ENCODE assay signal across 8 cellular contexts in genomic region chr7:131326576-131326975, GRCh38. TPM values are rescaled to one million over a fixed set of nuclear protein-coding genes. Genes with fewer than 3 reads are reported as not detected.
DNase-seq lines count a peak whose midpoint lies in the region; ATAC-seq, FAIRE-seq and TF ChIP-seq lines count a peak whose summit lies in the region.

No MANE protein-coding gene starts in this region.

- peaks cover 66% of the 10 kb centered on the region for H3K4me1 Mint-ChIP-seq in activated T-cell treated with anti-CD3 and anti-CD28 coated beads, Interleukin-2, amount 50 U/mL, for 72 hours (ENCODE audit: low read depth)

- H3K9ac ChIP-seq in GM12878 (ENCODE audit: control insufficient read depth, insufficient read depth, low read length): no peak overlapping the region

- H2AFZ ChIP-seq in GM12878 (ENCODE audit: control insufficient read depth, low read depth, low read length): peak overlapping the region; percentile 100

- peak overlapping the region; percentile 99 for H3K27ac Mint-ChIP-seq in activated T-cell treated with anti-CD3 and anti-CD28 coated beads, Interleukin-2, amount 50 U/mL, for 72 hours

- RAD21 ChIA-PET in GM12878 (lab: Charles Lee; ENCODE audit: unreplicated experiment): interaction anchor here (1.5 to 1.6 kb wide), 2 partner anchors 203 to 220 kb away, joined by 4 to 5 read pairs; no protein-coding TSS in a partner anchor

- H3K27me3 ChIP-seq in GM12878 (replicated peaks in 1 of 2; ENCODE audit: control insufficient read depth in 2 of 2, insufficient read depth in 2 of 2, low read length in 1 of 2) (no peaks in the 10 kb centered on the region), lower lobe of right lung (ENCODE audit: low read depth) (no peaks in the 10 kb centered on the region), tibial nerve (no peaks in the 10 kb centered on the region)

- H3K36me3 ChIP-seq in GM12878 (ENCODE audit: control insufficient read depth in 2 of 2, insufficient read depth in 2 of 2, low read length in 1 of 2) (no peaks in the 10 kb centered on the region; a peak in 1 of 4 replicates), lower lobe of right lung (no peaks in the 10 kb centered on the region), tibial nerve (peaks cover 0 to 8% (median 0%) of the 10 kb centered on the region in 3 donors)

- peak overlapping the region; percentile 99 for H3K4me2 ChIP-seq in GM12878 (ENCODE audit: control insufficient read depth, insufficient read depth)

- H4K20me1 ChIP-seq in GM12878 (ENCODE audit: control insufficient read depth, insufficient read depth): no peaks in the 10 kb centered on the region

- H3K27me3 Mint-ChIP-seq in activated T-cell treated with anti-CD3 and anti-CD28 coated beads, Interleukin-2, amount 50 U/mL, for 72 hours (ENCODE audit: low read depth): no peaks in the 10 kb centered on the region

- TF ChIP-seq RAD21 in GM12878 (IDR thresholded peaks at IDR 0.05; ENCODE audit: insufficient read depth, low read depth, low read length): no peak

- TF ChIP-seq CTCF in GM12878 (IDR thresholded peaks at IDR 0.05 in 2 of 3, conservative IDR thresholded peaks at IDR 0.05 in 1 of 3; ENCODE audit: control insufficient read depth in 2 of 3, extremely low read depth in 1 of 3, insufficient read depth in 1 of 3, low read depth in 3 of 3, low read length in 3 of 3): no peak
- TF ChIP-seq CTCF in lower lobe of right lung (IDR thresholded peaks at IDR 0.05): no peak
- TF ChIP-seq CTCF in tibial nerve (IDR thresholded peaks at IDR 0.05): no peak

- H3K79me2 ChIP-seq in GM12878 (ENCODE audit: control insufficient read depth, insufficient read depth, low read length): peaks cover 45% of the 10 kb centered on the region

- intact Hi-C loops in GM12878 (cut with micrococcal nuclease; ENCODE audit: unreplicated experiment): loop anchor here (5.0 to 10.0 kb wide), 3 partner anchors 204 to 362 kb away; no protein-coding TSS in a partner anchor
- intact Hi-C loops in lower lobe of right lung (cut with DNase I): no loop called here

- BruUV-seq in GM12878 (replicated peaks; lab: Mats Ljungman, UMichigan): no TSS peak

- POLR2A ChIA-PET in GM12878 (lab: Charles Lee): interaction anchor here (1.2 to 2.1 kb wide), 4 partner anchors 10 to 441 kb away, joined by 3 to 12 read pairs (median 4); no protein-coding TSS in a partner anchor

- H3K9me3 ChIP-seq in GM12878 (replicated peaks; ENCODE audit: control insufficient read depth, insufficient read depth, low read length) (no peaks in the 10 kb centered on the region; the same call in 2 of the 3 replicates), lower lobe of right lung (no peaks in the 10 kb centered on the region), tibial nerve (no peaks in the 10 kb centered on the region)

- SMC1A ChIA-PET in GM12878 (lab: Charles Lee; ENCODE audit: uncharacterized antibody, unreplicated experiment): interaction anchor here (0.8 to 2.1 kb wide), 6 partner anchors 10 to 217 kb away, joined by 3 to 12 read pairs (median 4); no protein-coding TSS in a partner anchor

- peak overlapping the region; percentile 98 to 99 for H3K4me3 Mint-ChIP-seq in activated T-cell treated with anti-CD3 and anti-CD28 coated beads, Interleukin-2, amount 50 U/mL, for 72 hours

- peaks cover 0 to 2% of the 10 kb centered on the region in 2 donors for H3K9me3 Mint-ChIP-seq in activated T-cell treated with anti-CD3 and anti-CD28 coated beads, Interleukin-2, amount 50 U/mL, for 72 hours

- no peak for FAIRE-seq in GM12878 (lab: Jason Lieb, UNC)

- in situ Hi-C loops in GM12878 (cut with MboI): no loop called here

- TF ChIP-seq EP300 in GM12878 (IDR thresholded peaks at IDR 0.05; ENCODE audit: borderline replicate concordance in 1 of 2, control insufficient read depth in 1 of 2, low read depth in 2 of 2, low read length in 2 of 2) (no peak), tibial nerve (IDR thresholded peaks at IDR 0.05) (no peak)

- H3K4me3 ChIP-seq in GM12878: peak overlapping the region; percentile 88; the same call in 1 of the 2 replicates
- peak overlapping the region; percentile 88 for H3K4me3 ChIP-seq in lower lobe of right lung
- H3K4me3 ChIP-seq in tibial nerve: peak overlapping the region in 3 of 4 donors; percentile 94 to 96 (median 95)

- 0 out of 2 replicates have a peak, but pooled peaks cover 3% of the 10 kb centered on the region for H3K4me1 ChIP-seq in GM12878 (ENCODE audit: control insufficient read depth, insufficient read depth, low read length)
- peaks cover 36% of the 10 kb centered on the region for H3K4me1 ChIP-seq in lower lobe of right lung
- H3K4me1 ChIP-seq in tibial nerve: peaks cover 0 to 38% (median 17%) of the 10 kb centered on the region in 4 donors

- no peak for DNase-seq in activated T-cell treated with anti-CD3 and anti-CD28 coated beads, Interleukin-2, amount 50 U/mL, for 72 hours
- DNase-seq in activated T-cell treated with anti-CD3 and anti-CD28 coated beads, Interleukin-2, amount 50 U/mL, for 1 hour: no peak
- DNase-seq in GM12878 (ENCODE audit: low read depth, low spot score) (no peak), lower lobe of right lung (no peak), tibial nerve (ENCODE audit: low spot score in 2 of 2) (no peak), ureter (ENCODE audit: low spot score) (no peak)

- H3K27ac ChIP-seq in GM12878 (ENCODE audit: control insufficient read depth, insufficient read depth) (no peak overlapping the region), lower lobe of right lung (peak overlapping the region; percentile 99), tibial nerve (peak overlapping the region; percentile 96 to 100 (median 98))

- WGBS in GM12878 (ENCODE audit: insufficient coverage, insufficient replicate concordance, low lambda C conversion rate, missing lambda C conversion rate): 66% methylated on average over 6 of the region's 6 CpGs
- WGBS in tibial nerve, 2 donors: 82 to 89% methylated on average over 6 of the region's 6 CpGs

- ATAC-seq in activated T-cell treated with anti-CD3 and anti-CD28 coated beads, Interleukin-2, amount 50 U/mL, for 72 hours (replicated peaks in 1 of 2): no peak
- ATAC-seq in GM12878 (no peak), lower lobe of right lung (no peak), GM19463 (IDR thresholded peaks at IDR 0.05; ENCODE audit: unreplicated experiment) (no peak), GM21526 (IDR thresholded peaks at IDR 0.05; ENCODE audit: low FRiP score, unreplicated experiment) (no peak)

- CTCF ChIA-PET in GM12878 (lab: Yijun Ruan, JAX): interaction anchor here (0.9 to 1.4 kb wide), 2 partner anchors 257 to 259 kb away, joined by 3 read pairs; no protein-coding TSS in a partner anchor

- peaks cover 7 to 12% of the 10 kb centered on the region in 2 donors for H3K36me3 Mint-ChIP-seq in activated T-cell treated with anti-CD3 and anti-CD28 coated beads, Interleukin-2, amount 50 U/mL, for 72 hours (ENCODE audit: insufficient read depth in 2 of 2)

- no peak for TF ChIP-seq POLR2A in GM12878 (IDR thresholded peaks at IDR 0.05; ENCODE audit: low read depth, low read length)
- no peak for TF ChIP-seq POLR2A in tibial nerve (IDR thresholded peaks at IDR 0.05)

TF ChIP-seq in GM12878, 131 proteins besides CTCF, POLR2A, EP300 and RAD21 (continues in another document):
- TF ChIP-seq FOXK2 (IDR thresholded peaks at IDR 0.05) (no peak), ZNF622 (IDR thresholded peaks at IDR 0.05) (no peak), CHD4 (IDR thresholded peaks at IDR 0.05) (no peak), CBFB (IDR thresholded peaks at IDR 0.05; ENCODE audit: low read depth) (no peak), BMI1 (IDR thresholded peaks at IDR 0.05; ENCODE audit: borderline replicate concordance) (no peak), RCOR1 (conservative IDR thresholded peaks at IDR 0.05; ENCODE audit: low read depth, low read length) (no peak), TAF1 (IDR thresholded peaks at IDR 0.05; ENCODE audit: borderline replicate concordance, low read depth, low read length) (no peak), RB1 (IDR thresholded peaks at IDR 0.05; ENCODE audit: borderline replicate concordance) (no peak)

RNA-seq across cellular contexts. Expression of gene MKLN1, which starts 1.1 kb away (rescaled TPM):
- total RNA-seq in activated T-cell treated with anti-CD3 and anti-CD28 coated beads, Interleukin-2, amount 50 U/mL, for 72 hours: 10 to 100 TPM; 44.9 to 49.6 TPM
- 203 and 221 TPM in 2 replicates for total RNA-seq in GM12878 (2013; cell fraction: nucleolus; rRNA removed)
- total RNA-seq in GM12878 (2014; rRNA removed) (16.7 and 19.9 TPM in 2 replicates), GM12878 (2014; rRNA removed; fragmentation: Illumina TruSeq; extraction: Trizol) (26.7 and 30.3 TPM in 2 replicates), GM12878 (2021) (26.2 and 33.5 TPM in 2 replicates), lower lobe of right lung (60.4 TPM), tibial nerve (100 to 1,000 TPM in 1 of 4 donors, 10 to 100 TPM in 3; 86.4 to 143 (median 95.0) TPM), ureter (99.6 TPM)
- polyA plus RNA-seq in GM12878 (2011; ENCODE audit: low read depth): 9.1 TPM
- polyA plus RNA-seq in GM12878 (2011; rRNA removed) (55.8 and 65.7 TPM in 2 replicates), GM12878 (2014; fragmentation: Illumina TruSeq; extraction: Trizol) (21.7 and 31.9 TPM in 2 replicates), GM12878 (2014; fragmentation: Nextera tagmentation; extraction: Ambion mirVana) (10 to 100 TPM; 16.4 to 31.8 TPM), GM12878 (2014; rRNA removed) (12.4 and 13.6 TPM in 2 replicates), GM12878 (2016; fragmentation: Nextera tagmentation; extraction: Ambion mirVana) (10 to 100 TPM; 37.4 to 39.1 TPM)
- polyA plus RNA-seq in GM12878 (2011; cell fraction: cytosol; rRNA removed): 24.5 and 33.2 TPM in 2 replicates
- 35.8 and 46.4 TPM in 2 replicates for polyA plus RNA-seq in GM12878 (2011; cell fraction: nucleus; rRNA removed)
- 13.0 and 20.4 TPM in 2 replicates for polyA plus RNA-seq in GM12878 (2012)
- 133 and 162 TPM in 2 replicates for polyA minus RNA-seq in GM12878 (2011; rRNA and poly(A)+ RNA removed)
- 23.1 and 24.2 TPM in 2 replicates for polyA minus RNA-seq in GM12878 (2011; cell fraction: cytosol; rRNA and poly(A)+ RNA removed)
- polyA minus RNA-seq in GM12878 (2011; cell fraction: nucleus; rRNA and poly(A)+ RNA removed): 57.9 and 94.6 TPM in 2 replicates
